In the genomic region with DNA sequence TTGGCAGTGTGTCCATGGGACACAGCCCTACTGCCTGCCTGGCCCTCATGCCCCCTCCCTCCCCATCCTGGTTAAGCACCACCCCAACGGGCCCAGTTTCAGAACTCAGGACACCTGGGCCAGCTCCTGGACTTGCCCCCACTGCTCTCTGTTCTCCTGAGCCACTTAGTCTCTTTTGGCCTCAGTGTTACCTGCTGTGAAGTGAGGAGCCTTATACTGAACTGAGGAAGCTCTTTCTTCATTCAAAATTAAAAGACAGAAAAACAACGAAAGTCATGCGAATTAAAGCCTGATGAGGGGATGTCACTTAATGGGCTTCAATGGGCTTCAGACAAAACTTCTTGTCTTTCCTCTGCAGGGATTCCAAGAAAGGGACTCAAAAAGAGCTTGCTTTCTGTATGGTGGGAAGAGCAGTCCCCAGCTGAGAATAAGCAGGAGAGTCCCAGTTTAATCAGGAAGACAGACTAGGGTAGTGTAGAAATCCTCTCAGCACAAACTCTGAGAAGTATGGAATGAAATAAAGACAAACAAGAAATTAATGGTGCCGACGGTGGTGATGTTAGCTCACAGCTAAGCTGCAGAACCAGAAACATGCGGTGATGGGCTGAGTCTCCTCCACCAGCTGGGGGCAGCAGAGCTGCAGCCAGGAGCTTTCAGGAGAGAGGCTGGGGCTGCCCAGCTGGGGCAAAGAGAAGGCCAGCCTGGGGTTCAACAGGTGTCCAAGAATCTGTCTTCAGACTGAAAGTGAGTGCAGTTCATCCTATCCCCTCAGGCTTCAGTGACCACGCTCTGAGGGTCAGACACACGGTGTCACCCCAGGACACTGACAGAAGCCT, we compare ENCODE assay signal across 8 cellular contexts.
DNase-seq lines count a peak whose midpoint lies in the region; ATAC-seq and TF ChIP-seq lines count a peak whose summit lies in the region.

No MANE protein-coding gene starts in this region.

- TF ChIP-seq POLR2A in breast epithelium (IDR thresholded peaks at IDR 0.05), result no peak

- DNase-seq in MCF 10A (ENCODE audit: unreplicated experiment), result peak; percentile 38
- no peak for DNase-seq in breast epithelium (ENCODE audit: low spot score in 2 of 2)
- DNase-seq in Karpas-422, result peak; percentile 87
- peak; percentile 27 for DNase-seq in activated T-cell treated with anti-CD3 and anti-CD28 coated beads, Interleukin-2, amount 50 U/mL, for 4 hours
- DNase-seq in hepatocyte (ENCODE audit: low spot score), result peak; percentile 67
- DNase-seq in stimulated activated CD8-positive, alpha-beta memory T cell treated with anti-CD3 and anti-CD28 coated beads, Interleukin-4, amount 100 ng/mL, for 24 hours (ENCODE audit: low read depth), result peak; percentile 27

- H4K20me1 ChIP-seq in Karpas-422 (ENCODE audit: insufficient read depth, low read depth, low read length), result no peaks in the 10 kb centered on the region; the same call in 1 of the 2 replicates
- no peaks in the 10 kb centered on the region for H4K20me1 ChIP-seq in hepatocyte (ENCODE audit: insufficient read depth, poor library complexity, severe bottlenecking)

- H3K27ac ChIP-seq in breast epithelium (no peak overlapping the region), Karpas-422 (ENCODE audit: low read length) (no peak overlapping the region), hepatocyte (no peak overlapping the region)

- TF ChIP-seq CTCF in MCF 10A (IDR thresholded peaks at IDR 0.05; ENCODE audit: unreplicated experiment) (peak; percentile 48), breast epithelium (IDR thresholded peaks at IDR 0.05) (peak in 1 of 3 donors; percentile 12), hepatocyte (IDR thresholded peaks at IDR 0.05; ENCODE audit: poor library complexity) (peak; percentile 60)

- H3K4me1 ChIP-seq in breast epithelium (no peaks in the 10 kb centered on the region), Karpas-422 (ENCODE audit: low read length) (peaks cover 29% of the 10 kb centered on the region), hepatocyte (ENCODE audit: insufficient read depth) (no peaks in the 10 kb centered on the region)

- H3K36me3 ChIP-seq in breast epithelium (no peaks in the 10 kb centered on the region), Karpas-422 (ENCODE audit: insufficient read depth, low read length) (no peaks in the 10 kb centered on the region), hepatocyte (replicated peaks; ENCODE audit: insufficient read depth, low read depth) (no peaks in the 10 kb centered on the region)

- peaks cover 40% of the 10 kb centered on the region for H3K27me3 Mint-ChIP-seq in MCF 10A (ENCODE audit: insufficient read depth, unreplicated experiment)
- H3K27me3 Mint-ChIP-seq in activated T-cell treated with anti-CD3 and anti-CD28 coated beads, Interleukin-2, amount 50 U/mL, for 4 hours (ENCODE audit: low read depth), result peaks cover 4% of the 10 kb centered on the region

- no peaks in the 10 kb centered on the region for H3K36me3 Mint-ChIP-seq in MCF 10A (ENCODE audit: insufficient read depth, unreplicated experiment)
- no peaks in the 10 kb centered on the region for H3K36me3 Mint-ChIP-seq in activated T-cell treated with anti-CD3 and anti-CD28 coated beads, Interleukin-2, amount 50 U/mL, for 4 hours (ENCODE audit: insufficient read depth)

- intact Hi-C loops in MCF 10A (cut with micrococcal nuclease), result no loop called here
- intact Hi-C loops in breast epithelium (cut with DNase I; ENCODE audit: low total_unique reads), result no loop called here

- H3K79me2 ChIP-seq in Karpas-422 (ENCODE audit: low read length) (no peaks in the 10 kb centered on the region), hepatocyte (no peaks in the 10 kb centered on the region)

- CTCF ChIA-PET in MCF 10A (lab: Yijun Ruan, JAX), result interaction anchor here (0.7 to 6.3 kb wide), 24 partner anchors 10 to 213 kb away, joined by 3 to 43 read pairs (median 4); no protein-coding TSS in a partner anchor

- no peaks in the 10 kb centered on the region for H3K9me2 ChIP-seq in Karpas-422 (replicated peaks; ENCODE audit: insufficient read depth, low read length)
- no peaks in the 10 kb centered on the region for H3K9me2 ChIP-seq in hepatocyte (replicated peaks; ENCODE audit: insufficient read depth)

- no peak overlapping the region for H3K27ac Mint-ChIP-seq in MCF 10A (ENCODE audit: low read depth, unreplicated experiment)

- no peak overlapping the region for H3K9ac ChIP-seq in Karpas-422 (ENCODE audit: low read length)

- no peaks in the 10 kb centered on the region for H3K4me1 Mint-ChIP-seq in MCF 10A (ENCODE audit: insufficient read depth, unreplicated experiment)
- peaks cover 18% of the 10 kb centered on the region for H3K4me1 Mint-ChIP-seq in activated T-cell treated with anti-CD3 and anti-CD28 coated beads, Interleukin-2, amount 50 U/mL, for 4 hours (ENCODE audit: low read depth)

- no peaks in the 10 kb centered on the region for H3K9me3 Mint-ChIP-seq in MCF 10A (ENCODE audit: unreplicated experiment)
- no peaks in the 10 kb centered on the region for H3K9me3 Mint-ChIP-seq in activated T-cell treated with anti-CD3 and anti-CD28 coated beads, Interleukin-2, amount 50 U/mL, for 4 hours

- BruUV-seq in MCF 10A (replicated peaks; lab: Mats Ljungman, UMichigan), result no TSS peak

- H2AFZ ChIP-seq in Karpas-422 (ENCODE audit: low read length) (peak overlapping the region; percentile 38; the same call in 1 of the 2 replicates), hepatocyte (no peak overlapping the region)

- POLR2A ChIA-PET in MCF 10A (lab: Yijun Ruan, JAX), result no interaction called here

- no peak overlapping the region for H3K4me3 Mint-ChIP-seq in MCF 10A (ENCODE audit: unreplicated experiment)
- H3K4me3 Mint-ChIP-seq in activated T-cell treated with anti-CD3 and anti-CD28 coated beads, Interleukin-2, amount 50 U/mL, for 4 hours, result no peak overlapping the region

- no peak overlapping the region for H3K4me2 ChIP-seq in Karpas-422 (ENCODE audit: low read depth, low read length, poor library complexity, severe bottlenecking)
- no peak overlapping the region for H3K4me2 ChIP-seq in hepatocyte

- no peak overlapping the region for H3K4me3 ChIP-seq in breast epithelium
- no peak overlapping the region for H3K4me3 ChIP-seq in Karpas-422 (ENCODE audit: low read length)
- H3K4me3 ChIP-seq in hepatocyte, result no peak overlapping the region

- 42% methylated on average over 8 of the region's 8 CpGs for WGBS in hepatocyte (ENCODE audit: low lambda C conversion rate, missing lambda C conversion rate)

- ATAC-seq in activated T-cell treated with anti-CD3 and anti-CD28 coated beads, Interleukin-2, amount 50 U/mL, for 4 hours, result peak; percentile 61 to 62
- ATAC-seq in GM18498 (IDR thresholded peaks at IDR 0.05; ENCODE audit: unreplicated experiment) (no peak), HG03354 (IDR thresholded peaks at IDR 0.05; ENCODE audit: poor library complexity, severe bottlenecking, unreplicated experiment) (no peak)

- H3K9me3 ChIP-seq in breast epithelium, result no peaks in the 10 kb centered on the region
- H3K9me3 ChIP-seq in Karpas-422 (ENCODE audit: low read length), result no peaks in the 10 kb centered on the region
- no peaks in the 10 kb centered on the region for H3K9me3 ChIP-seq in hepatocyte (ENCODE audit: low read depth)

- H3K27me3 ChIP-seq in breast epithelium (peaks cover 0 to 4% of the 10 kb centered on the region in 2 donors), Karpas-422 (ENCODE audit: low read length) (no peaks in the 10 kb centered on the region), hepatocyte (peaks cover 22% of the 10 kb centered on the region)

Comparison
In these comparisons a context has a peak if more than half of its experiments do, and no peak if none do; other contexts are left out.
1. DNase-seq: peak in MCF 10A (single experiment), Karpas-422 (single experiment), activated T-cell treated with anti-CD3 and anti-CD28 coated beads, Interleukin-2, amount 50 U/mL, for 4 hours (single experiment), hepatocyte (single experiment) and stimulated activated CD8-positive, alpha-beta memory T cell treated with anti-CD3 and anti-CD28 coated beads, Interleukin-4, amount 100 ng/mL, for 24 hours (single experiment); none in breast epithelium (0 of 2).
2. ATAC-seq: peak in activated T-cell treated with anti-CD3 and anti-CD28 coated beads, Interleukin-2, amount 50 U/mL, for 4 hours (2 of 2); none in GM18498 (single experiment) and HG03354 (single experiment).